Comparison of ENCODE assay signal across 22 cellular contexts in genomic region chr11:128934926-128935325, GRCh38.
"Had no signal": no experiment of that assay in that cellular context is flagged by ENCODE, and none has a peak within 500 bp of the region (broad histone marks: within the 10 kb centered on the region; RNA-seq: fewer than 3 reads in every experiment).

No MANE protein-coding gene starts in this region.

- H3K27me3 ChIP-seq: foreskin keratinocyte, heart left ventricle, hepatocyte had no signal

- H3K4me1 ChIP-seq: esophagus muscularis mucosa, gastroesophageal sphincter, heart left ventricle, left ventricle myocardium inferior, lower lobe of right lung had no signal

- H3K27ac ChIP-seq: coronary artery, dorsolateral prefrontal cortex, esophagus muscularis mucosa, foreskin keratinocyte, gastroesophageal sphincter, heart left ventricle, hepatocyte, left ventricle myocardium inferior, lower lobe of right lung had no signal

- H3K4me2 ChIP-seq: hepatocyte had no signal

- H3K36me3 ChIP-seq: esophagus muscularis mucosa, gastroesophageal sphincter, heart left ventricle, left ventricle myocardium inferior, lower lobe of right lung had no signal

- H3K4me3 ChIP-seq: coronary artery, dorsolateral prefrontal cortex, esophagus muscularis mucosa, gastroesophageal sphincter, heart left ventricle, hepatocyte, left ventricle myocardium inferior, lower lobe of right lung, mucosa of descending colon had no signal

- ATAC-seq: foreskin keratinocyte, gastroesophageal sphincter, heart left ventricle, left colon, left lobe of liver, lower lobe of right lung, mucosa of descending colon had no signal

- DNase-seq: dermis blood vessel endothelial cell; dorsolateral prefrontal cortex; effector CD4-positive, alpha-beta T cell; effector memory CD4-positive, alpha-beta T cell; foreskin keratinocyte; heart left ventricle; hypothalamus; immature natural killer cell; islet precursor cell; kidney; kidney glomerular epithelial cell; left colon; left ventricle myocardium inferior; lower lobe of right lung; mesenchymal stem cell; mucosa of descending colon; naive B cell had no signal

- H3K9me3 ChIP-seq: esophagus muscularis mucosa, gastroesophageal sphincter, heart left ventricle, left ventricle myocardium inferior, lower lobe of right lung, mucosa of descending colon had no signal
